Comparison of ENCODE assay signal across 20 cellular contexts in the genomic region with DNA sequence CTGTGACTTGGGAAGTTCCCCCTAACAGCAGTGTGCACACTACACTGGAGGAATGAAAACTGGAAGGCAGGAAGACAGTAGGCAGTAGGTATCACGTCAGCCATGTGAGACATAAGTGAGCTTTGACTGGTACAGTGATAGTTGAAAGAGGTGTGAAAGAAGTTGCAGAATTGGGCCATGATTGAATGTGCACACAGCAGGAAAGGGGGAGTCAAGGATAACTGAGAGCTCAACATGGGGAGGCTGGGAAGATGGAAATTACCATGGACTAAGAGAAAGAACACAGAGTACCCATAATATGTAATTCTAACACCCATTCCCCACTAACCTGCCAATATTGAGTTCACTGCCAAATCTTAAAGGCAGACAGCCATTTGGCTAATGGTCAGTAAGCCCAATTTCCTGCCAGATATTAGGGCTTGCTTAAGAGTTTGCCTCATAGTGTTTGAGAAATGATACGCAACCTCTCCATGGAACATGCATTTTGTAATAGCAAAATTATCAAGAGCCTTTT.
DNase-seq lines count a peak whose midpoint lies in the region; ATAC-seq and TF ChIP-seq lines count a peak whose summit lies in the region.
"Had no signal": no experiment of that assay in that cellular context is flagged by ENCODE, and none has a peak within 500 bp of the region (broad histone marks: within the 10 kb centered on the region; RNA-seq: fewer than 3 reads in every experiment).

No MANE protein-coding gene starts in this region.

- no peaks in the 10 kb centered on the region for H3K27me3 ChIP-seq in adipocyte (replicated peaks; ENCODE audit: control insufficient read depth, insufficient read depth, low read length)
- H3K27me3 ChIP-seq in right lobe of liver, result no peaks in the 10 kb centered on the region
- H3K27me3 ChIP-seq in testis, result no peaks in the 10 kb centered on the region
- no peaks in the 10 kb centered on the region for H3K27me3 ChIP-seq in CD4-positive, alpha-beta T cell (ENCODE audit: control insufficient read depth, insufficient read depth, low read length)
- H3K27me3 ChIP-seq: tibial nerve had no signal

- H3K4me3 ChIP-seq in adipocyte (ENCODE audit: low read length) (no peak overlapping the region), fibroblast of the aortic adventitia (ENCODE audit: low read depth, low read length) (no peak overlapping the region), right lobe of liver (no peak overlapping the region), testis (no peak overlapping the region)
- H3K4me3 ChIP-seq: tibial nerve had no signal

- TF ChIP-seq CTCF in fibroblast of the aortic adventitia (IDR thresholded peaks at IDR 0.05; ENCODE audit: insufficient read depth, low read length) (no peak), right lobe of liver (IDR thresholded peaks at IDR 0.05) (no peak), testis (IDR thresholded peaks at IDR 0.05) (no peak)
- TF ChIP-seq CTCF in CD4-positive, alpha-beta T cell (IDR thresholded peaks at IDR 0.05), result no peak

- H3K27ac ChIP-seq in right lobe of liver, result peak overlapping the region in 2 of 3 donors; percentile 37 to 53
- H3K27ac ChIP-seq in testis, result no peak overlapping the region
- H3K27ac ChIP-seq in CD4-positive, alpha-beta T cell (ENCODE audit: low read depth, low read length), result no peak overlapping the region
- H3K27ac ChIP-seq: KMS-11, RWPE1 had no signal

- no peaks in the 10 kb centered on the region for H3K9me3 ChIP-seq in adipocyte (ENCODE audit: control insufficient read depth, low read length)
- no peaks in the 10 kb centered on the region for H3K9me3 ChIP-seq in right lobe of liver
- no peaks in the 10 kb centered on the region for H3K9me3 ChIP-seq in testis
- no peaks in the 10 kb centered on the region for H3K9me3 ChIP-seq in CD4-positive, alpha-beta T cell (ENCODE audit: control insufficient read depth, low read length)
- H3K9me3 ChIP-seq: tibial nerve had no signal

- H3K27me3 Mint-ChIP-seq in CD4-positive, alpha-beta T cell, result peaks cover 6% of the 10 kb centered on the region
- H3K27me3 Mint-ChIP-seq: activated CD4-positive, alpha-beta T cell treated with anti-CD3 and anti-CD28 coated beads, Interleukin-2, amount 10 ng/mL, durations not matched to agents 24 days and 14 days had no signal

- H3K4me1 ChIP-seq in adipocyte (ENCODE audit: control insufficient read depth, insufficient read depth, low read length) (peaks cover 50% of the 10 kb centered on the region), right lobe of liver (peaks cover 0 to 27% (median 15%) of the 10 kb centered on the region in 4 donors), testis (no peaks in the 10 kb centered on the region)

- no peaks in the 10 kb centered on the region for H3K9me3 Mint-ChIP-seq in CD4-positive, alpha-beta T cell
- H3K9me3 Mint-ChIP-seq: activated CD4-positive, alpha-beta T cell treated with anti-CD3 and anti-CD28 coated beads, Interleukin-2, amount 10 ng/mL, durations not matched to agents 24 days and 14 days; central memory CD8-positive, alpha-beta T cell had no signal

- H3K4me1 Mint-ChIP-seq in CD4-positive, alpha-beta T cell (ENCODE audit: low read depth), result no peaks in the 10 kb centered on the region
- H3K4me1 Mint-ChIP-seq: central memory CD8-positive, alpha-beta T cell; stimulated activated naive B cell treated with anti-CD40 and anti-IgM and Interleukin-4, amounts not matched to agents 10 μg/mL and 1 μg/mL and 100 μg/mL, for 72 hours had no signal

- no peak for DNase-seq in adipocyte (ENCODE audit: low read depth)
- DNase-seq in fibroblast of the aortic adventitia (ENCODE audit: low read depth), result peak; percentile 80
- DNase-seq in right lobe of liver, result peak in 1 of 3 donors; percentile 64
- DNase-seq in testis, result peak; percentile 18
- DNase-seq in cerebellar cortex (ENCODE audit: low spot score), result no peak
- no peak for DNase-seq in CD4-positive, alpha-beta T cell
- DNase-seq: activated CD4-positive, alpha-beta T cell treated with anti-CD3 and anti-CD28 coated beads, Interleukin-2, amount 10 ng/mL, durations not matched to agents 24 days and 14 days; COR-L47; islet precursor cell; NCI-H1092 treated with DMSO at 0.1 percent for 48 hours; NCI-H2081 treated with DMSO at 0.1 percent for 48 hours; NCI-H510A; retina; stimulated activated naive B cell treated with anti-CD40 and anti-IgM and Interleukin-4, amounts not matched to agents 10 μg/mL and 1 μg/mL and 100 μg/mL, for 72 hours; SW 1271 had no signal

- ATAC-seq in right lobe of liver, result peak; percentile 61 to 78 (median 69)
- no peak for ATAC-seq in GM19452 (IDR thresholded peaks at IDR 0.05; ENCODE audit: unreplicated experiment)
- no peak for ATAC-seq in CD4-positive, alpha-beta T cell (ENCODE audit: poor library complexity)
- ATAC-seq: stimulated activated naive B cell treated with anti-CD40 and anti-IgM and Interleukin-4, amounts not matched to agents 10 μg/mL and 1 μg/mL and 100 μg/mL, for 72 hours had no signal

- H3K36me3 ChIP-seq in adipocyte (ENCODE audit: control insufficient read depth, insufficient read depth, low read length, severe bottlenecking), result no peaks in the 10 kb centered on the region
- H3K36me3 ChIP-seq in right lobe of liver, result no peaks in the 10 kb centered on the region
- H3K36me3 ChIP-seq in testis (ENCODE audit: low read depth, missing control alignments), result no peaks in the 10 kb centered on the region
- H3K36me3 ChIP-seq: tibial nerve had no signal

- no peak overlapping the region for H3K4me3 Mint-ChIP-seq in CD4-positive, alpha-beta T cell
- H3K4me3 Mint-ChIP-seq: activated CD4-positive, alpha-beta T cell treated with anti-CD3 and anti-CD28 coated beads, Interleukin-2, amount 10 ng/mL, durations not matched to agents 24 days and 14 days; central memory CD8-positive, alpha-beta T cell; stimulated activated naive B cell treated with anti-CD40 and anti-IgM and Interleukin-4, amounts not matched to agents 10 μg/mL and 1 μg/mL and 100 μg/mL, for 72 hours had no signal

- intact Hi-C loops in right lobe of liver (cut with DNase I), result no loop called here
- intact Hi-C loops in testis (cut with DNase I; ENCODE audit: low total_unique reads), result no loop called here
- intact Hi-C loops in CD4-positive, alpha-beta T cell (cut with DNase I, micrococcal nuclease), result no loop called here

- no peaks in the 10 kb centered on the region for H3K36me3 Mint-ChIP-seq in CD4-positive, alpha-beta T cell (ENCODE audit: low read depth)
- H3K36me3 Mint-ChIP-seq: stimulated activated naive B cell treated with anti-CD40 and anti-IgM and Interleukin-4, amounts not matched to agents 10 μg/mL and 1 μg/mL and 100 μg/mL, for 72 hours had no signal

- CTCF ChIA-PET in CD4-positive, alpha-beta T cell (lab: Charles Lee), result no interaction called here

- POLR2A ChIA-PET in CD4-positive, alpha-beta T cell (lab: Charles Lee), result no interaction called here

- WGBS in right lobe of liver (ENCODE audit: insufficient coverage, low coverage, low lambda C conversion rate, missing lambda C conversion rate), result 15% methylated on average over 2 of the region's 2 CpGs
- WGBS in testis, 2 donors, result 45 to 62% methylated on average over 2 of the region's 2 CpGs

- H3K27ac Mint-ChIP-seq in CD4-positive, alpha-beta T cell, result no peak overlapping the region
- H3K27ac Mint-ChIP-seq: activated CD4-positive, alpha-beta T cell treated with anti-CD3 and anti-CD28 coated beads, Interleukin-2, amount 10 ng/mL, durations not matched to agents 24 days and 14 days; stimulated activated naive B cell treated with anti-CD40 and anti-IgM and Interleukin-4, amounts not matched to agents 10 μg/mL and 1 μg/mL and 100 μg/mL, for 72 hours had no signal

- TF ChIP-seq POLR2A in right lobe of liver (IDR thresholded peaks at IDR 0.05) (no peak), testis (IDR thresholded peaks at IDR 0.05) (no peak)

- H3K9ac ChIP-seq in adipocyte (ENCODE audit: low read length), result peak overlapping the region; percentile 12
- H3K9ac ChIP-seq: KMS-11 had no signal

Comparison
In these comparisons a context has a peak if more than half of its experiments do, and no peak if none do; other contexts are left out.
1. DNase-seq: peak in fibroblast of the aortic adventitia (single experiment) and testis (single experiment); none in adipocyte (single experiment), cerebellar cortex (single experiment) and CD4-positive, alpha-beta T cell (0 of 10).
2. ATAC-seq: peak in right lobe of liver (4 of 4); none in GM19452 (single experiment) and CD4-positive, alpha-beta T cell (single experiment).
3. H3K27ac ChIP-seq: peak in right lobe of liver (2 of 3); none in testis (0 of 2) and CD4-positive, alpha-beta T cell (single experiment).